In the genomic region with DNA sequence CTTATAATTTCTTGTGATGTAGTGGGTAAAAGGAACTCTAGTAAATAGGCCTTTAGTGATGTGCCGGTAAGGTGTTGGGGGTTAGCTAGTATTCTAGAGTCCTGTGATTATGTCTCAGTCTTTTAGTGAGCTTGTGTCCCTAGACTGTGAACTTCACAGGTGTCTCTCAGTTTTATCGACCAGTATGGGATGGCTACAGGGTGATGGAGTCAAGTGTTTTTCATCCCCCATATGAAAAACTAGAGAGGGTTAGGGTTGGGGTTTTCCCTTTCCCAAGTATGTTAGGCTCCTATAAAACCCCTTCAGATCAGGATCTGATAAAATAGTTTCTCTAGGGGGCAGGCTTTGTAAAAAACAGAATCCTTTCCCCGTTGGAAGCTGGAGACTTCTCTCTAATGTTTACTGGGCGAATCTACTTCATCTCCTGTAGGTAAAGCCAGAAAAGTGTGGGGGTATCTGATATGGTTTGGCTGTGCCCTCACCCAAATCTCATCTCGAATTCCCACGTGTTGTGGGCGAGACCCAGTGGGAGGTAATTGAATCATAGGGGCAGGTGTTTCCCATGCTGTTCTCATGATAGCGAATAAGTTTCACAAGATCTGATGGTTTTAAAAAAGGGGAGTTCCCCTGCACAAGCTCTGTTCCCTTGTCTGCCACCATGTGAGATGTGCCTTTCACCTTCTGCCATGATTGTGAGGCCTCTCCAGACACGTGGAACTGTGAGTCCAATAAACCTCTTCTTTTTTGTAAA, we compare ENCODE assay signal across 14 cellular contexts.
A peak's percentile ranks its signal among the peaks of the same experiment; 100 is the strongest.
DNase-seq lines count a peak whose midpoint lies in the region; ATAC-seq and TF ChIP-seq lines count a peak whose summit lies in the region.
"Had no signal": no experiment of that assay in that cellular context is flagged by ENCODE, and none has a peak within 500 bp of the region (broad histone marks: within the 10 kb centered on the region; RNA-seq: fewer than 3 reads in every experiment).

No MANE protein-coding gene starts in this region.

- no peak overlapping the region for H3K27ac Mint-ChIP-seq in activated CD8-positive, alpha-beta T cell treated with anti-CD3 and anti-CD28 coated beads for 36 hours
- no peak overlapping the region for H3K27ac Mint-ChIP-seq in activated CD8-positive, alpha-beta T cell treated with anti-CD3 and anti-CD28 coated beads, Interleukin-2, amount 10 ng/mL, durations not matched to agents 7 days and 5 days
- H3K27ac Mint-ChIP-seq in osteocyte (ENCODE audit: unreplicated experiment): no peak overlapping the region

- no peak overlapping the region for H3K4me3 Mint-ChIP-seq in activated CD8-positive, alpha-beta T cell treated with anti-CD3 and anti-CD28 coated beads for 36 hours
- H3K4me3 Mint-ChIP-seq in activated CD8-positive, alpha-beta T cell treated with anti-CD3 and anti-CD28 coated beads, Interleukin-2, amount 10 ng/mL, durations not matched to agents 7 days and 5 days: no peak overlapping the region
- no peak overlapping the region for H3K4me3 Mint-ChIP-seq in osteocyte (ENCODE audit: unreplicated experiment)

- intact Hi-C loops in activated CD8-positive, alpha-beta T cell treated with anti-CD3 and anti-CD28 coated beads for 36 hours (cut with micrococcal nuclease): no loop called here

- no peak for TF ChIP-seq CTCF in activated CD8-positive, alpha-beta T cell treated with anti-CD3 and anti-CD28 coated beads for 36 hours (IDR thresholded peaks at IDR 0.05)
- TF ChIP-seq CTCF in osteocyte (IDR thresholded peaks at IDR 0.05): no peak

- CTCF ChIA-PET in activated CD8-positive, alpha-beta T cell treated with anti-CD3 and anti-CD28 coated beads for 36 hours (lab: Charles Lee): interaction anchor here (0.6 to 1.9 kb wide), 9 partner anchors 16 to 988 kb away, joined by 3 to 5 read pairs (median 3); no protein-coding TSS in a partner anchor
- CTCF ChIA-PET in activated CD8-positive, alpha-beta T cell treated with anti-CD3 and anti-CD28 coated beads, Interleukin-2, amount 10 ng/mL, durations not matched to agents 7 days and 5 days (lab: Charles Lee): interaction anchor here (0.7 to 2.5 kb wide), 5 partner anchors 10 to 169 kb away, joined by 3 to 12 read pairs (median 3); no protein-coding TSS in a partner anchor

- H3K4me1 Mint-ChIP-seq in activated CD8-positive, alpha-beta T cell treated with anti-CD3 and anti-CD28 coated beads for 36 hours (ENCODE audit: low read depth): peaks cover 9% of the 10 kb centered on the region
- H3K4me1 Mint-ChIP-seq in activated CD8-positive, alpha-beta T cell treated with anti-CD3 and anti-CD28 coated beads, Interleukin-2, amount 10 ng/mL, durations not matched to agents 7 days and 5 days (ENCODE audit: low read depth): no peaks in the 10 kb centered on the region
- H3K4me1 Mint-ChIP-seq in osteocyte (ENCODE audit: unreplicated experiment): no peaks in the 10 kb centered on the region

- H3K9me3 Mint-ChIP-seq in activated CD8-positive, alpha-beta T cell treated with anti-CD3 and anti-CD28 coated beads for 36 hours: peaks cover 7% of the 10 kb centered on the region
- no peaks in the 10 kb centered on the region for H3K9me3 Mint-ChIP-seq in activated CD8-positive, alpha-beta T cell treated with anti-CD3 and anti-CD28 coated beads, Interleukin-2, amount 10 ng/mL, durations not matched to agents 7 days and 5 days (ENCODE audit: insufficient read depth)
- no peaks in the 10 kb centered on the region for H3K9me3 Mint-ChIP-seq in osteocyte (ENCODE audit: unreplicated experiment)

- H3K27me3 Mint-ChIP-seq in activated CD8-positive, alpha-beta T cell treated with anti-CD3 and anti-CD28 coated beads for 36 hours: peaks cover 5% of the 10 kb centered on the region
- peaks cover 14% of the 10 kb centered on the region for H3K27me3 Mint-ChIP-seq in activated CD8-positive, alpha-beta T cell treated with anti-CD3 and anti-CD28 coated beads, Interleukin-2, amount 10 ng/mL, durations not matched to agents 7 days and 5 days (ENCODE audit: low read depth)
- H3K27me3 Mint-ChIP-seq in osteocyte (ENCODE audit: unreplicated experiment): peaks cover 43% of the 10 kb centered on the region

- no peak for ATAC-seq in activated CD8-positive, alpha-beta T cell treated with anti-CD3 and anti-CD28 coated beads for 36 hours
- no peak for ATAC-seq in activated CD8-positive, alpha-beta T cell treated with anti-CD3 and anti-CD28 coated beads, Interleukin-2, amount 10 ng/mL, durations not matched to agents 7 days and 5 days
- no peak for ATAC-seq in HG03196 (IDR thresholded peaks at IDR 0.05; ENCODE audit: unreplicated experiment)
- ATAC-seq: K562 had no signal

- DNase-seq in activated CD8-positive, alpha-beta T cell treated with anti-CD3 and anti-CD28 coated beads for 36 hours: peak; percentile 14
- no peak for DNase-seq in activated CD8-positive, alpha-beta T cell treated with anti-CD3 and anti-CD28 coated beads, Interleukin-2, amount 10 ng/mL, durations not matched to agents 7 days and 5 days
- DNase-seq in stimulated activated CD4-positive, alpha-beta T cell treated with anti-CD3 and anti-CD28 coated beads, Interleukin-4, amount 100 ng/mL, for 1 hour: peak; percentile 28
- no peak for DNase-seq in stimulated activated CD4-positive, alpha-beta T cell treated with anti-CD3 and anti-CD28 coated beads, Interleukin-2, amount 100 ng/mL, for 48 hours
- DNase-seq in activated T-cell treated with anti-CD3 and anti-CD28 coated beads, Interleukin-2, amount 50 U/mL, for 48 hours: peak; percentile 25 to 28
- DNase-seq in osteocyte (ENCODE audit: extremely low spot score, unreplicated experiment): no peak
- DNase-seq: C1 segment of cervical spinal cord, DMS79 treated with DMSO at 0.1 percent for 48 hours, GOT3, NCI-H1417 treated with DMSO at 0.1 percent for 48 hours, NCI-H1930, RPMI8226 had no signal

- POLR2A ChIA-PET in activated CD8-positive, alpha-beta T cell treated with anti-CD3 and anti-CD28 coated beads for 36 hours (lab: Charles Lee): interaction anchor here (1.3 kb wide), 1 partner anchor 157 kb away, joined by 3 read pairs; the partner anchor contains the start of gene ARAP2
- POLR2A ChIA-PET in activated CD8-positive, alpha-beta T cell treated with anti-CD3 and anti-CD28 coated beads, Interleukin-2, amount 10 ng/mL, durations not matched to agents 7 days and 5 days (lab: Charles Lee): no interaction called here

- peaks cover 4% of the 10 kb centered on the region for H3K36me3 Mint-ChIP-seq in activated CD8-positive, alpha-beta T cell treated with anti-CD3 and anti-CD28 coated beads for 36 hours (ENCODE audit: low read depth)
- no peaks in the 10 kb centered on the region for H3K36me3 Mint-ChIP-seq in activated CD8-positive, alpha-beta T cell treated with anti-CD3 and anti-CD28 coated beads, Interleukin-2, amount 10 ng/mL, durations not matched to agents 7 days and 5 days (ENCODE audit: low read depth)
- H3K36me3 Mint-ChIP-seq in osteocyte (ENCODE audit: unreplicated experiment): no peaks in the 10 kb centered on the region

Comparison
In these comparisons a context has a peak if more than half of its experiments do, and no peak if none do; other contexts are left out.
1. DNase-seq: peak in activated CD8-positive, alpha-beta T cell treated with anti-CD3 and anti-CD28 coated beads for 36 hours (single experiment), stimulated activated CD4-positive, alpha-beta T cell treated with anti-CD3 and anti-CD28 coated beads, Interleukin-4, amount 100 ng/mL, for 1 hour (single experiment) and activated T-cell treated with anti-CD3 and anti-CD28 coated beads, Interleukin-2, amount 50 U/mL, for 48 hours (2 of 2); none in activated CD8-positive, alpha-beta T cell treated with anti-CD3 and anti-CD28 coated beads, Interleukin-2, amount 10 ng/mL, durations not matched to agents 7 days and 5 days (single experiment), stimulated activated CD4-positive, alpha-beta T cell treated with anti-CD3 and anti-CD28 coated beads, Interleukin-2, amount 100 ng/mL, for 48 hours (0 of 2) and osteocyte (single experiment).